ENCODE assay signal across 23 cellular contexts in the genomic region with DNA sequence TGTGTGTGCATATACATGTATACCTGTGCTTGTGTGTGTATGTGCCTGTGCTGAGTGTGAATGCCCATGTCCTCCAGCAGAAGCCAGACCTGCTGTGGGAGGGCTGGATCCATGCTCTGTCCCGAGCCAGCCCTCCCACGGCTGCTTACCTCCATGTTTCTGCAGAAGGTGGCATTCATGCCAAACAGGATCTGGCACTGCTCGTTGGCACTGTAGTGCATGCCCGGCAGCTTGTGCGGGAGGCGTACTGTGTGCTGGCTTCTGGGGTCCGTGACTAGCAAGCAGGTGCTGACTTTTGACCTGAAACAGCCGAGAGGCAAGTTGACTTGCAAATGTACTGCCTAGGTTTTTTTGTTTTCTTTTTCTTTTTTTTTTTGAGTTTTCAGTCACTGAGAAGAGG.
"Had no signal": no experiment of that assay in that cellular context is flagged by ENCODE, and none has a peak within 500 bp of the region (broad histone marks: within the 10 kb centered on the region; RNA-seq: fewer than 3 reads in every experiment).

No MANE protein-coding gene starts in this region.

- H3K27ac ChIP-seq: dorsolateral prefrontal cortex, hepatocyte, left lung, lower lobe of right lung, parathyroid adenoma, psoas muscle, right lobe of liver, stomach, thyroid gland, vagina had no signal

- H3K4me3 Mint-ChIP-seq: naive B cell; natural killer cell treated with Interleukin-12 subunit alpha and Interleukin-12 subunit beta and Interleukin-15 and Interleukin-18, amount 100 ng/mL, for 72 hours; neural crest cell; stimulated activated effector memory CD8-positive, alpha-beta T cell treated with anti-CD3 and anti-CD28 coated beads, Interleukin-12 subunit alpha, Interleukin-12 subunit beta, amount 100 ng/mL, for 72 hours had no signal

- H3K27me3 ChIP-seq: hepatocyte, left lung, right lobe of liver, stomach, thyroid gland, vagina had no signal

- H3K36me3 Mint-ChIP-seq: stimulated activated effector memory CD8-positive, alpha-beta T cell treated with anti-CD3 and anti-CD28 coated beads, Interleukin-12 subunit alpha, Interleukin-12 subunit beta, amount 100 ng/mL, for 72 hours had no signal

- H3K27me3 Mint-ChIP-seq: naive B cell had no signal

- H3K4me3 ChIP-seq: dorsolateral prefrontal cortex, hepatocyte, left lung, lower lobe of right lung, psoas muscle, right lobe of liver, stomach, thyroid gland, vagina had no signal

- H3K27ac Mint-ChIP-seq: naive B cell; natural killer cell treated with Interleukin-12 subunit alpha and Interleukin-12 subunit beta and Interleukin-15 and Interleukin-18, amount 100 ng/mL, for 72 hours; stimulated activated effector memory CD8-positive, alpha-beta T cell treated with anti-CD3 and anti-CD28 coated beads, Interleukin-12 subunit alpha, Interleukin-12 subunit beta, amount 100 ng/mL, for 72 hours had no signal

- ATAC-seq: left lung; lower lobe of right lung; natural killer cell treated with Interleukin-12 subunit alpha and Interleukin-12 subunit beta and Interleukin-15 and Interleukin-18, amount 100 ng/mL, for 72 hours; stimulated activated effector memory CD8-positive, alpha-beta T cell treated with anti-CD3 and anti-CD28 coated beads, Interleukin-12 subunit alpha, Interleukin-12 subunit beta, amount 100 ng/mL, for 72 hours had no signal

- DNase-seq: cerebellar nuclear complex; dorsolateral prefrontal cortex; effector CD4-positive, alpha-beta T cell; kidney; left lung; lower lobe of right lung; naive B cell; psoas muscle; right lobe of liver; small intestine; stimulated activated CD4-positive, alpha-beta T cell treated with anti-CD3 and anti-CD28 coated beads, Interleukin-12 subunit alpha, Interleukin-12 subunit beta, amount 100 ng/mL, for 4 hours; stimulated activated CD4-positive, alpha-beta T cell treated with anti-CD3 and anti-CD28 coated beads, Interleukin-1b, Interleukin-23, amount 100 ng/mL, for 48 hours; stimulated activated CD4-positive, alpha-beta T cell treated with anti-CD3 and anti-CD28 coated beads, Interleukin-4, amount 100 ng/mL, for 24 hours; stimulated activated naive CD4-positive, alpha-beta T cell treated with Interleukin-2 at 50 U/mL for 16 hours; stomach; thyroid gland; trophoblast cell had no signal

- H3K4me1 ChIP-seq: left lung, lower lobe of right lung, parathyroid adenoma, psoas muscle, right lobe of liver, stomach, thyroid gland, vagina had no signal

- H3K9me3 ChIP-seq: thyroid gland, vagina had no signal

- H3K4me1 Mint-ChIP-seq: naive B cell; stimulated activated effector memory CD8-positive, alpha-beta T cell treated with anti-CD3 and anti-CD28 coated beads, Interleukin-12 subunit alpha, Interleukin-12 subunit beta, amount 100 ng/mL, for 72 hours had no signal

- H3K36me3 ChIP-seq: left lung, lower lobe of right lung, thyroid gland, vagina had no signal
